In the genomic region with DNA sequence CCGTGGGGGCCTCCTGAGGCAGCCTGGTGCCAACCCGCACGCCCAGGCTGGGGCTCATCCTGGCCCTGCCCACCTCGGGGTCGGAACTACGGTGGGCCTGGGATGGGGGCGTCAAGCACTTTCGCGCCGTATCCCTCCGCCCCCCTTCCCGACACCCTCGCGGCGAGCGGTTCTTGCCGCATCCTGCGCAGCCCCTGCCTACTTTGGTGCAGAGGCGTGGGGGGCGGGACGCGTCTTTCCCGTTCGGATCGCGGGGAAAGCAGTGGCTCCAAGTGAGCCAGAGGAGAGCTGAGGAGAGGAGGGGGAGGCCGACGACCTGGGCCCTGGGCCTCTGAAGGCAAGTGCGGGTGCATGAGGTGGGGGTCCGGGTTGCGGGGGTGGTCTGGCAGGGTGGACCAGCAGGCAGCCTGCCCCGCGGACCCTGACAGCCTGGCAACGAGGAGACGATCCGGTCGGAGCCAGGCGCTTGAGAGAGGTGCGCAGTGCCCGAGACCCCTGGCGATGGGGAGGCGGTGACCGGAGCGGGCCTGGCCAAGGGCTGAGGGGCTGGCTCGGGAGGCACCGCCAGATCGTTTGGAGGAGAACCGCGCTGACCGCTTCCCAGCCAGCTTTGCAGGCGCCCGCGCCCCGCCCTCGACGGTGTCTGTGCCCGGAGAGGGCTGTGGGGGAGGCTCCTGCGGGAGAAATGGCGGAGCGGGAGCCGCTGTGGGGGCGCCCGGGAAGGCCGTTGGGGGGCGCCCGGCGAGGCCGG, we compare ENCODE assay signal across 8 cellular contexts. TPM values are rescaled to one million over a fixed set of nuclear protein-coding genes. Genes with fewer than 3 reads are reported as not detected.
A peak's percentile ranks its signal among the peaks of the same experiment; 100 is the strongest.
DNase-seq lines count a peak whose midpoint lies in the region; ATAC-seq and TF ChIP-seq lines count a peak whose summit lies in the region.

A gene (plus strand): TSS at position 233 of the 751 bp plus-strand sequence. CDS start 2,422 bp downstream, outside the sequence.

- no peaks in the 10 kb centered on the region for H3K27me3 ChIP-seq in brain microvascular endothelial cell (replicated peaks)
- H3K27me3 ChIP-seq in iPS DF 6.9 (ENCODE audit: control insufficient read depth, insufficient read depth, low read length) = no peaks in the 10 kb centered on the region

- peak; percentile 16 for DNase-seq in activated CD4-positive, alpha-beta T cell treated with anti-CD3 and anti-CD28 coated beads for 48 hours
- no peak for DNase-seq in activated CD4-positive, alpha-beta T cell treated with anti-CD3 and anti-CD28 coated beads, Interleukin-2, amount 50 U/mL, for 1 hour
- peak; percentile 43 for DNase-seq in NCI-H69 (lab: John Stamatoyannopoulos, UW)
- no peak for DNase-seq in brain microvascular endothelial cell
- no peak for DNase-seq in iPS DF 6.9 (ENCODE audit: low read depth, low spot score)
- DNase-seq in pulmonary artery endothelial cell (ENCODE audit: low read depth, low spot score) = no peak
- DNase-seq in GM10266 (ENCODE audit: extremely low spot score) = no peak

- no peaks in the 10 kb centered on the region for H3K9me3 ChIP-seq in iPS DF 6.9 (ENCODE audit: control insufficient read depth, insufficient read depth, low read length)

- H3K27ac ChIP-seq in brain microvascular endothelial cell (no peak within 1 kb of the TSS), iPS DF 6.9 (ENCODE audit: low read length) (no peak within 1 kb of the TSS)

- H3K4me1 ChIP-seq in iPS DF 6.9 (ENCODE audit: control insufficient read depth, insufficient read depth, low read length) = no peaks in the 10 kb centered on the region

- TF ChIP-seq CTCF in brain microvascular endothelial cell (IDR thresholded peaks at IDR 0.05; ENCODE audit: low read depth, low read length, missing control alignments) = no peak
- no peak for TF ChIP-seq CTCF in GM10266 (IDR thresholded peaks at IDR 0.05; ENCODE audit: control insufficient read depth, insufficient read depth, low read depth, missing control alignments)

- ATAC-seq in HG03139 (IDR thresholded peaks at IDR 0.05; ENCODE audit: unreplicated experiment) = no peak

- no CpG with 5 or more reads among the region's 68 CpGs for WGBS in iPS DF 6.9 (ENCODE audit: insufficient coverage, insufficient read length)

- H3K4me3 ChIP-seq in brain microvascular endothelial cell (ENCODE audit: low read depth, low read length) (peak within 1 kb of the TSS; percentile 65), iPS DF 6.9 (ENCODE audit: low read length) (peak within 1 kb of the TSS; percentile 69)

- H3K36me3 ChIP-seq in brain microvascular endothelial cell (replicated peaks) (no peaks in the 10 kb centered on the region), iPS DF 6.9 (ENCODE audit: control insufficient read depth, insufficient read depth, low read length) (no peaks in the 10 kb centered on the region)

- in situ Hi-C loops in brain microvascular endothelial cell (cut with HindIII; ENCODE audit: low pct_ligation_motif_present, low sequenced_read_pairs) = no loop called here

RNA-seq across cellular contexts. Expression of the gene that starts here (rescaled TPM):
- total RNA-seq in pulmonary artery endothelial cell = 17.6 and 27.4 TPM in 2 replicates

Comparison
In these comparisons a context has a peak if more than half of its experiments do, and no peak if none do; other contexts are left out.
1. DNase-seq: peak in activated CD4-positive, alpha-beta T cell treated with anti-CD3 and anti-CD28 coated beads for 48 hours (single experiment) and NCI-H69 (single experiment); none in activated CD4-positive, alpha-beta T cell treated with anti-CD3 and anti-CD28 coated beads, Interleukin-2, amount 50 U/mL, for 1 hour (single experiment), brain microvascular endothelial cell (single experiment), iPS DF 6.9 (single experiment), pulmonary artery endothelial cell (single experiment) and GM10266 (single experiment).